ENCODE assay signal across 12 cellular contexts in the genomic region with DNA sequence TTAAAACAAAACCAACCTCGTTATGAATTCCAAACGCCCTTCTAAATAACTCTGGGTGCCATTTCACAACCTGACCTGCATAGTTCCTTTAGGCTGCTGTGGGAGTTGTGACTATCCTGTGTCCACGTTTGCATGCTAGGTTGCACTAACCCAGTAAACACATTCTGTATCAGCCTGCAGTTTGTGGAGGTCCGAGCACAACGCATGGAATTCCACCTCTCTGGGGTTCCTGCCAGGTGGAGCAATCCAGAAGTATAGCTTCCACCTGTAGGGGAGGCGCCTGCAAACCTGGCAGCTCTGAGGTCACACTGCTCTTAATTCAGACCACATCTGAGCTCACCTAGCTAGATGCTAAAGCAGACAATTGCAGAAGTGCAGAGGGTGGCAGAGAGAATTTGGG. TPM values are rescaled to one million over a fixed set of nuclear protein-coding genes. Genes with fewer than 3 reads are reported as not detected.
DNase-seq lines count a peak whose midpoint lies in the region; ATAC-seq, FAIRE-seq and TF ChIP-seq lines count a peak whose summit lies in the region.
"Had no signal": no experiment of that assay in that cellular context is flagged by ENCODE, and none has a peak within 500 bp of the region (broad histone marks: within the 10 kb centered on the region; RNA-seq: fewer than 3 reads in every experiment).

No MANE protein-coding gene starts in this region.

- H3K27me3 Mint-ChIP-seq in activated T-cell treated with anti-CD3 and anti-CD28 coated beads, Interleukin-2, amount 50 U/mL, for 24 hours = no peaks in the 10 kb centered on the region
- H3K27me3 Mint-ChIP-seq in activated naive CD8-positive, alpha-beta T cell treated with anti-CD3 and anti-CD28 coated beads, Interleukin-2, amount 50 U/mL, for 24 hours = no peaks in the 10 kb centered on the region

- H3K4me3 ChIP-seq in small intestine (ENCODE audit: low read depth in 1 of 2, low read length in 2 of 2) = no peak overlapping the region
- H3K4me3 ChIP-seq in upper lobe of left lung = no peak overlapping the region

- H3K4me1 ChIP-seq in small intestine (ENCODE audit: control insufficient read depth in 2 of 2, insufficient read depth in 1 of 2, low read depth in 1 of 2, low read length in 1 of 2) (peaks cover 2 to 7% of the 10 kb centered on the region in 2 donors), upper lobe of left lung (peaks cover 15 to 34% (median 23%) of the 10 kb centered on the region in 4 donors)
- H3K4me1 ChIP-seq: foreskin keratinocyte had no signal

- H3K27me3 ChIP-seq in small intestine (ENCODE audit: control insufficient read depth in 2 of 2, insufficient read depth in 2 of 2, low read length in 2 of 2) = no peaks in the 10 kb centered on the region
- no peaks in the 10 kb centered on the region for H3K27me3 ChIP-seq in upper lobe of left lung
- H3K27me3 ChIP-seq: foreskin keratinocyte had no signal

- H3K9me3 Mint-ChIP-seq in activated T-cell treated with anti-CD3 and anti-CD28 coated beads, Interleukin-2, amount 50 U/mL, for 24 hours = no peaks in the 10 kb centered on the region
- H3K9me3 Mint-ChIP-seq in activated naive CD8-positive, alpha-beta T cell treated with anti-CD3 and anti-CD28 coated beads, Interleukin-2, amount 50 U/mL, for 24 hours = no peaks in the 10 kb centered on the region

- H3K4me3 Mint-ChIP-seq in activated T-cell treated with anti-CD3 and anti-CD28 coated beads, Interleukin-2, amount 50 U/mL, for 24 hours = no peak overlapping the region
- H3K4me3 Mint-ChIP-seq in activated naive CD8-positive, alpha-beta T cell treated with anti-CD3 and anti-CD28 coated beads, Interleukin-2, amount 50 U/mL, for 24 hours = no peak overlapping the region

- TF ChIP-seq EP300 in upper lobe of left lung (IDR thresholded peaks at IDR 0.05) = no peak

- H3K27ac ChIP-seq in small intestine (ENCODE audit: low read depth in 1 of 2, low read length in 1 of 2) (peak overlapping the region; percentile 32 to 80), upper lobe of left lung (no peak overlapping the region)
- H3K27ac ChIP-seq: foreskin keratinocyte had no signal

- peak overlapping the region; percentile 90 for H3K27ac Mint-ChIP-seq in activated T-cell treated with anti-CD3 and anti-CD28 coated beads, Interleukin-2, amount 50 U/mL, for 24 hours
- peak overlapping the region; percentile 52 for H3K27ac Mint-ChIP-seq in activated naive CD8-positive, alpha-beta T cell treated with anti-CD3 and anti-CD28 coated beads, Interleukin-2, amount 50 U/mL, for 24 hours

- DNase-seq in activated T-cell treated with anti-CD3 and anti-CD28 coated beads, Interleukin-2, amount 50 U/mL, for 24 hours = no peak
- DNase-seq in activated T-cell treated with anti-CD3 and anti-CD28 coated beads, Interleukin-2, amount 50 U/mL, for 1 hour = no peak
- DNase-seq in NAMALWA (ENCODE audit: low spot score) (peak; percentile 40), small intestine (peak; percentile 36), AG08395 (ENCODE audit: low spot score) (no peak), upper lobe of left lung (no peak)
- no peak for DNase-seq in activated naive CD8-positive, alpha-beta T cell treated with anti-CD3 and anti-CD28 coated beads, Interleukin-2, amount 50 U/mL, for 24 hours
- DNase-seq: amygdala, foreskin keratinocyte, SHP77 had no signal

- H3K4me1 Mint-ChIP-seq in activated T-cell treated with anti-CD3 and anti-CD28 coated beads, Interleukin-2, amount 50 U/mL, for 24 hours (ENCODE audit: low read depth) = peaks cover 23% of the 10 kb centered on the region
- peaks cover 43% of the 10 kb centered on the region for H3K4me1 Mint-ChIP-seq in activated naive CD8-positive, alpha-beta T cell treated with anti-CD3 and anti-CD28 coated beads, Interleukin-2, amount 50 U/mL, for 24 hours

- ATAC-seq in activated naive CD8-positive, alpha-beta T cell treated with anti-CD3 and anti-CD28 coated beads, Interleukin-2, amount 50 U/mL, for 24 hours = no peak
- ATAC-seq in upper lobe of left lung (ENCODE audit: low FRiP score in 2 of 2) (no peak), GM18873 (IDR thresholded peaks at IDR 0.05; ENCODE audit: low FRiP score, unreplicated experiment) (no peak)
- ATAC-seq: foreskin keratinocyte had no signal

- FAIRE-seq in small intestine (lab: Jason Lieb, UNC) = no peak
- FAIRE-seq: keratinocyte had no signal

- no peaks in the 10 kb centered on the region for H3K36me3 Mint-ChIP-seq in activated T-cell treated with anti-CD3 and anti-CD28 coated beads, Interleukin-2, amount 50 U/mL, for 24 hours (ENCODE audit: low read depth)
- H3K36me3 Mint-ChIP-seq in activated naive CD8-positive, alpha-beta T cell treated with anti-CD3 and anti-CD28 coated beads, Interleukin-2, amount 50 U/mL, for 24 hours (ENCODE audit: low read depth) = peaks cover 1% of the 10 kb centered on the region

- no peak for TF ChIP-seq CTCF in upper lobe of left lung (IDR thresholded peaks at IDR 0.05)

- H3K36me3 ChIP-seq in small intestine (ENCODE audit: control insufficient read depth in 2 of 2, insufficient read depth in 2 of 2, low read length in 2 of 2) (no peaks in the 10 kb centered on the region), upper lobe of left lung (no peaks in the 10 kb centered on the region)

- H3K9me3 ChIP-seq in small intestine (ENCODE audit: control insufficient read depth, low read depth) = no peaks in the 10 kb centered on the region
- no peaks in the 10 kb centered on the region for H3K9me3 ChIP-seq in upper lobe of left lung

- no peak for TF ChIP-seq POLR2A in upper lobe of left lung (IDR thresholded peaks at IDR 0.05)

- WGBS in small intestine, 3 donors = 24 to 58% (median 46%) methylated on average over 6 of the region's 6 CpGs
- WGBS in upper lobe of left lung, 2 donors = 68 to 71% methylated on average over 5 to 6 of the region's 6 CpGs

RNA-seq across cellular contexts. Expression of a gene that starts 57.2 kb away (rescaled TPM):
- 1 to 10 TPM; 3.6 to 6.4 (median 4.3) TPM for polyA plus RNA-seq in small intestine
- 10 to 100 TPM in 1 of 6 donors, 1 to 10 TPM in 5; 2.1 to 16.2 (median 6.7) TPM for total RNA-seq in upper lobe of left lung

Comparison
In these comparisons a context has a peak if more than half of its experiments do, and no peak if none do; other contexts are left out.
1. DNase-seq: peak in NAMALWA (single experiment) and small intestine (single experiment); none in activated T-cell treated with anti-CD3 and anti-CD28 coated beads, Interleukin-2, amount 50 U/mL, for 24 hours (single experiment), activated T-cell treated with anti-CD3 and anti-CD28 coated beads, Interleukin-2, amount 50 U/mL, for 1 hour (single experiment), activated naive CD8-positive, alpha-beta T cell treated with anti-CD3 and anti-CD28 coated beads, Interleukin-2, amount 50 U/mL, for 24 hours (single experiment), AG08395 (single experiment) and upper lobe of left lung (0 of 2).
2. H3K27ac ChIP-seq: peak in small intestine (2 of 2); none in upper lobe of left lung (0 of 4).